ENCODE assay signal across 17 cellular contexts in genomic region chr2:75597949-75598348, GRCh38. TPM values are rescaled to one million over a fixed set of nuclear protein-coding genes. Genes with fewer than 3 reads are reported as not detected.
DNase-seq lines count a peak whose midpoint lies in the region; ATAC-seq and TF ChIP-seq lines count a peak whose summit lies in the region.
"Had no signal": no experiment of that assay in that cellular context is flagged by ENCODE, and none has a peak within 500 bp of the region (broad histone marks: within the 10 kb centered on the region; RNA-seq: fewer than 3 reads in every experiment).

No MANE protein-coding gene starts in this region.

- H3K56ac ChIP-seq in IMR-90 (ENCODE audit: extremely low read depth, insufficient read depth, low read length): no peak overlapping the region

- POLR2A ChIA-PET in IMR-90 (lab: Charles Lee; ENCODE audit: unreplicated experiment): no interaction called here

- peak overlapping the region in 1 of 2 experiments; percentile 23; a peak in 1 of 4 replicates for H4K8ac ChIP-seq in IMR-90 (ENCODE audit: low read depth in 2 of 2, low read length in 2 of 2)
- peak overlapping the region; percentile 42 for H4K8ac ChIP-seq in trophoblast cell (ENCODE audit: low read depth, low read length)

- CTCF ChIA-PET in IMR-90 (lab: Yijun Ruan, JAX): no interaction called here

- in situ Hi-C loops in IMR-90 (cut with MboI; ENCODE audit: low sequenced_read_pairs): no loop called here

- H3K4me1 Mint-ChIP-seq in endothelial cell (ENCODE audit: unreplicated experiment): no peaks in the 10 kb centered on the region
- H3K4me1 Mint-ChIP-seq: CD14-positive monocyte had no signal

- no peak overlapping the region for H3K4me3 Mint-ChIP-seq in endothelial cell (ENCODE audit: unreplicated experiment)
- H3K4me3 Mint-ChIP-seq: CD14-positive monocyte; CD8-positive, alpha-beta T cell had no signal

- 80% methylated on average over 3 of the region's 20 CpGs; no CpG with 5 or more reads in 1 of the 2 experiments for WGBS in IMR-90 (ENCODE audit: extremely low coverage in 2 of 2, insufficient read length in 1 of 2), 2 experiments
- whole genome bisulfite sequencing in trophoblast cell (ENCODE audit: extremely low coverage, insufficient coverage, insufficient read length): no CpG with 5 or more reads among the region's 20 CpGs
- 89 to 96% (median 94%) methylated on average over 19 to 20 of the region's 20 CpGs for WGBS in stomach, 5 donors

- H3K14ac ChIP-seq in IMR-90 (replicated peaks; ENCODE audit: low read depth, low read length): no peak overlapping the region
- H3K14ac ChIP-seq in trophoblast cell (ENCODE audit: low read length): peak overlapping the region; percentile 54

- TF ChIP-seq EP300 in stomach (IDR thresholded peaks at IDR 0.05): no peak

- peak overlapping the region; percentile 87 for H2BK20ac ChIP-seq in IMR-90 (ENCODE audit: low read depth, low read length)

- H2AK5ac ChIP-seq in IMR-90 (ENCODE audit: low read depth, low read length) (peak overlapping the region; percentile 92; the same call in 1 of the 2 replicates), trophoblast cell (ENCODE audit: low read length) (peak overlapping the region; percentile 84)

- H3K4ac ChIP-seq in IMR-90 (ENCODE audit: low read depth, low read length) (peak overlapping the region; percentile 85), trophoblast cell (ENCODE audit: low read depth, low read length) (peak overlapping the region; percentile 29)

- peak overlapping the region; percentile 94 for H2BK120ac ChIP-seq in IMR-90 (ENCODE audit: low read depth, low read length)
- peak overlapping the region; percentile 88 for H2BK120ac ChIP-seq in trophoblast cell (ENCODE audit: insufficient read depth, low read length, poor library complexity)

- no peaks in the 10 kb centered on the region for H3K9me3 ChIP-seq in IMR-90 (ENCODE audit: control insufficient read depth, insufficient read depth, low read length)
- no peaks in the 10 kb centered on the region for H3K9me3 ChIP-seq in trophoblast cell (ENCODE audit: insufficient read depth, low read depth, low read length)
- no peaks in the 10 kb centered on the region for H3K9me3 ChIP-seq in stomach

- peak overlapping the region; percentile 77; the same call in 1 of the 3 replicates for H2BK15ac ChIP-seq in IMR-90 (ENCODE audit: low read depth, low read length)

- no peak for TF ChIP-seq POLR2A in IMR-90 (IDR thresholded peaks at IDR 0.05; ENCODE audit: low read depth, low read length)
- TF ChIP-seq POLR2A in stomach (IDR thresholded peaks at IDR 0.05): no peak

- H3K79me1 ChIP-seq in IMR-90 (ENCODE audit: low read depth in 1 of 2, low read length in 2 of 2) (peaks cover under 1 to 19% of the 10 kb centered on the region in 2 experiments; a peak in 3 of 4 replicates), trophoblast cell (ENCODE audit: low read length) (peaks cover 26% of the 10 kb centered on the region)

- H3K27me3 ChIP-seq in H7 (ENCODE audit: control insufficient read depth, insufficient read depth, low read length) (no peaks in the 10 kb centered on the region), IMR-90 (ENCODE audit: control insufficient read depth, insufficient read depth, low read length) (no peaks in the 10 kb centered on the region), trophoblast cell (ENCODE audit: insufficient read depth, low read length) (no peaks in the 10 kb centered on the region), stomach (no peaks in the 10 kb centered on the region)

- H3K4me1 ChIP-seq in IMR-90 (ENCODE audit: control insufficient read depth, insufficient read depth, low read length) (peaks cover 29% of the 10 kb centered on the region), trophoblast cell (ENCODE audit: control insufficient read depth in 1 of 2, insufficient read depth in 2 of 2, low read length in 2 of 2) (peaks cover 26 to 36% of the 10 kb centered on the region in 2 experiments), stomach (no peaks in the 10 kb centered on the region)

- peaks cover 4% of the 10 kb centered on the region for H3K79me2 ChIP-seq in trophoblast cell (ENCODE audit: control insufficient read depth, insufficient read depth, low read length, poor library complexity)

- BruUV-seq in IMR-90 (replicated peaks; lab: Mats Ljungman, UMichigan): no TSS peak

- no peak overlapping the region for H3K27ac Mint-ChIP-seq in endothelial cell (ENCODE audit: unreplicated experiment)
- H3K27ac Mint-ChIP-seq: CD14-positive monocyte; CD8-positive, alpha-beta T cell had no signal

- H3K27me3 Mint-ChIP-seq in endothelial cell (ENCODE audit: unreplicated experiment): peaks cover 1% of the 10 kb centered on the region

- no peak for TF ChIP-seq RAD21 in IMR-90 (IDR thresholded peaks at IDR 0.05; ENCODE audit: low read length)

- H2AFZ ChIP-seq in IMR-90 (replicated peaks; ENCODE audit: low read length, poor library complexity) (no peak overlapping the region), trophoblast cell (ENCODE audit: insufficient read depth, low read length, poor library complexity) (peak overlapping the region; percentile 35)

- peaks cover 21% of the 10 kb centered on the region for H3K9me1 ChIP-seq in IMR-90 (ENCODE audit: insufficient read depth, low read length)

- H3K36me3 ChIP-seq in H7 (replicated peaks; ENCODE audit: control insufficient read depth, insufficient read depth, low read length) (no peaks in the 10 kb centered on the region), IMR-90 (ENCODE audit: control insufficient read depth, insufficient read depth, low read length) (no peaks in the 10 kb centered on the region), trophoblast cell (ENCODE audit: control insufficient read depth in 1 of 2, insufficient read depth in 2 of 2, low read length in 2 of 2) (no peaks in the 10 kb centered on the region), stomach (no peaks in the 10 kb centered on the region)

- H3K4me3 ChIP-seq in H7 (ENCODE audit: insufficient read depth, low read depth, low read length) (no peak overlapping the region), IMR-90 (ENCODE audit: insufficient read depth, low read depth, low read length) (no peak overlapping the region), trophoblast cell (ENCODE audit: low read depth, low read length) (no peak overlapping the region), stomach (no peak overlapping the region)

- no peaks in the 10 kb centered on the region for H4K20me1 ChIP-seq in IMR-90 (ENCODE audit: insufficient read depth, low read length)

- H3K4me2 ChIP-seq in IMR-90 (ENCODE audit: low read depth, low read length): no peak overlapping the region
- H3K4me2 ChIP-seq in trophoblast cell (ENCODE audit: low read length): no peak overlapping the region

- DNase-seq in H7 (peak; percentile 43), IMR-90 (no peak), endothelial cell (ENCODE audit: low spot score) (no peak), trophoblast cell (no peak), stomach (no peak), NCI-H526 (lab: John Stamatoyannopoulos, UW) (no peak)
- DNase-seq in activated CD4-positive, alpha-beta T cell treated with anti-CD3 and anti-CD28 coated beads for 4 hours: no peak
- DNase-seq: CD8-positive, alpha-beta T cell; COR-L47; DMS153; DND-41; GF-D8; GOT3; KG1 had no signal

- no peaks in the 10 kb centered on the region for H3K36me3 Mint-ChIP-seq in endothelial cell (ENCODE audit: low read depth, unreplicated experiment)
- H3K36me3 Mint-ChIP-seq: CD14-positive monocyte; CD8-positive, alpha-beta T cell had no signal

- no peak overlapping the region for H4K5ac ChIP-seq in IMR-90 (ENCODE audit: low read depth, low read length)

- H2BK5ac ChIP-seq in IMR-90 (ENCODE audit: low read depth, low read length, poor library complexity, severe bottlenecking): peak overlapping the region; percentile 35
- H2BK5ac ChIP-seq in trophoblast cell (ENCODE audit: low read depth, low read length, poor library complexity): peak overlapping the region; percentile 65

- intact Hi-C loops in IMR-90 (cut with micrococcal nuclease): no loop called here
- intact Hi-C loops in stomach (cut with DNase I; ENCODE audit: low total_unique reads): no loop called here

- no peak for TF ChIP-seq CTCF in IMR-90 (conservative IDR thresholded peaks at IDR 0.05; ENCODE audit: low read depth, low read length)
- TF ChIP-seq CTCF in endothelial cell (IDR thresholded peaks at IDR 0.05; ENCODE audit: unreplicated experiment): peak; percentile 19
- TF ChIP-seq CTCF in stomach (IDR thresholded peaks at IDR 0.05): no peak

- H4K91ac ChIP-seq in IMR-90 (ENCODE audit: insufficient read depth, low read depth, low read length): peak overlapping the region; percentile 89; the same call in 1 of the 2 replicates
- peak overlapping the region; percentile 88 for H4K91ac ChIP-seq in trophoblast cell (ENCODE audit: low read depth, low read length)

- peak overlapping the region; percentile 98 for H2BK12ac ChIP-seq in trophoblast cell (ENCODE audit: low read length)

- H3K27ac ChIP-seq in IMR-90 (ENCODE audit: insufficient read depth, low read length) (no peak overlapping the region; the same call in 1 of the 2 replicates), trophoblast cell (ENCODE audit: low read depth, low read length) (peak overlapping the region; percentile 71), stomach (no peak overlapping the region)

- H3K9ac ChIP-seq in IMR-90 (ENCODE audit: low read depth, low read length) (no peak overlapping the region), trophoblast cell (ENCODE audit: low read length) (no peak overlapping the region)

- H3K23ac ChIP-seq in IMR-90 (ENCODE audit: low read depth, low read length): no peak overlapping the region
- no peak overlapping the region for H3K23ac ChIP-seq in trophoblast cell (ENCODE audit: low read length)

- no peak overlapping the region for H4K12ac ChIP-seq in trophoblast cell (ENCODE audit: low read depth, low read length)

- H2AK9ac ChIP-seq in IMR-90 (replicated peaks; ENCODE audit: low read depth, low read length, poor library complexity): no peak overlapping the region

- no peak for ATAC-seq in IMR-90 (ENCODE audit: low read depth)
- ATAC-seq in GM18873 (IDR thresholded peaks at IDR 0.05; ENCODE audit: low FRiP score, unreplicated experiment): no peak
- ATAC-seq: CD8-positive, alpha-beta T cell; HCT116 had no signal

- dilution Hi-C loops in IMR-90 (cut with HindIII; ENCODE audit: low sequenced_read_pairs, unreplicated experiment): no loop called here

- H3K9me3 Mint-ChIP-seq in endothelial cell (ENCODE audit: unreplicated experiment): no peaks in the 10 kb centered on the region
- H3K9me3 Mint-ChIP-seq: CD8-positive, alpha-beta T cell had no signal

- H3K18ac ChIP-seq in IMR-90 (ENCODE audit: low read depth, low read length): no peak overlapping the region
- peak overlapping the region; percentile 89 for H3K18ac ChIP-seq in trophoblast cell (ENCODE audit: low read length)

RNA-seq across cellular contexts. Expression of gene EVA1A, which starts 37.2 kb away (rescaled TPM):
- 3.4 and 7.4 TPM in 2 replicates for total RNA-seq in H7 (2014; rRNA removed; shearing (Covaris generic))
- 89.2 and 93.7 TPM in 2 replicates for total RNA-seq in IMR-90 (2012; rRNA removed)
- 54.5 and 61.6 TPM in 2 replicates for polyA plus RNA-seq in IMR-90 (2012; rRNA removed)
- 71.6 and 118 TPM in 2 replicates for polyA plus RNA-seq in IMR-90 (2012; cell fraction: cytosol; rRNA removed)
- 36.3 and 66.6 TPM in 2 replicates for polyA plus RNA-seq in IMR-90 (2012; cell fraction: nucleus; rRNA removed; ENCODE audit: low replicate concordance)
- 19.9 TPM for total RNA-seq in endothelial cell (ENCODE audit: unreplicated experiment)
- polyA plus RNA-seq in trophoblast cell (2013): 20.1 and 20.6 TPM in 2 replicates
- total RNA-seq in stomach: 1 to 10 TPM in 2 of 5 donors, not detected in 3; 1.3 to 2.4 TPM
- 1 to 10 TPM; 2.1 to 4.7 (median 3.5) TPM for polyA plus RNA-seq in stomach
- total RNA-seq: CD8-positive, alpha-beta T cell had no signal
- polyA plus RNA-seq: CD14-positive monocyte had no signal

RNA-seq across cellular contexts. Expression of gene MRPL19, which starts 48.6 kb away (rescaled TPM):
- total RNA-seq in H7 (2014; rRNA removed; shearing (Covaris generic)): 70.3 and 72.2 TPM in 2 replicates
- total RNA-seq in IMR-90 (2012; rRNA removed) (28.5 and 48.0 TPM in 2 replicates), endothelial cell (ENCODE audit: unreplicated experiment) (40.1 TPM), stomach (10 to 100 TPM in 4 of 5 donors, 1 to 10 TPM in 1; 8.8 to 55.0 (median 31.9) TPM)
- polyA plus RNA-seq in IMR-90 (2012; rRNA removed) (23.4 and 24.8 TPM in 2 replicates), stomach (10 to 100 TPM; 11.9 to 30.2 (median 29.6) TPM)
- polyA plus RNA-seq in IMR-90 (2012; cell fraction: cytosol; rRNA removed): 16.8 and 33.2 TPM in 2 replicates
- polyA plus RNA-seq in IMR-90 (2012; cell fraction: nucleus; rRNA removed; ENCODE audit: low replicate concordance): 3.4 and 5.3 TPM in 2 replicates
- 28.0 and 30.2 TPM in 2 replicates for polyA plus RNA-seq in trophoblast cell (2013)
